Comparison of ENCODE assay signal across 9 cellular contexts in genomic region chr11:124759268-124760204, GRCh38. TPM values are rescaled to one million over a fixed set of nuclear protein-coding genes. Genes with fewer than 3 reads are reported as not detected.
DNase-seq lines count a peak whose midpoint lies in the region; ATAC-seq and TF ChIP-seq lines count a peak whose summit lies in the region.
"Had no signal": no experiment of that assay in that cellular context is flagged by ENCODE, and none has a peak within 500 bp of the region (broad histone marks: within the 10 kb centered on the region; RNA-seq: fewer than 3 reads in every experiment).

No MANE protein-coding gene starts in this region.

- peaks cover 2% of the 10 kb centered on the region for H3K27me3 Mint-ChIP-seq in activated B cell treated with CpG ODN at 0.5 μM for 24 hours

- H3K4me1 ChIP-seq in right cardiac atrium (ENCODE audit: control insufficient read depth, insufficient read depth, low read length) (peaks cover 3% of the 10 kb centered on the region), skeletal muscle tissue (ENCODE audit: control insufficient read depth in 3 of 3, insufficient read depth in 3 of 3, low read length in 3 of 3) (peaks cover 37 to 46% (median 41%) of the 10 kb centered on the region in 3 donors)

- H3K36me3 Mint-ChIP-seq in activated B cell treated with CpG ODN at 0.5 μM for 24 hours (ENCODE audit: low read depth), result peaks cover 2% of the 10 kb centered on the region

- intact Hi-C loops in activated B cell treated with CpG ODN at 0.5 μM for 24 hours (cut with micrococcal nuclease), result loop anchor here (1.0 to 10.0 kb wide), 6 partner anchors 34 to 1509 kb away; partner anchors contain the start of genes CCDC15, FOXRED1, HYLS1 and MSANTD2
- intact Hi-C loops in right cardiac atrium (cut with DNase I), result loop anchor here in 3 of 4 donors (5.0 to 10.0 kb wide), 3 partner anchors 75 to 87 kb away; partner anchors contain the start of genes SIAE (in 2 of the 3) and SPA17 (in 2 of the 3)

- no peak for TF ChIP-seq CTCF in activated B cell treated with CpG ODN at 0.5 μM for 24 hours (IDR thresholded peaks at IDR 0.05)

- peaks cover 0 to 4% (median 0%) of the 10 kb centered on the region in 3 donors for H3K36me3 ChIP-seq in skeletal muscle tissue (ENCODE audit: control insufficient read depth in 3 of 3, insufficient read depth in 3 of 3, low read length in 3 of 3)

- H3K9ac ChIP-seq in skeletal muscle tissue (ENCODE audit: low read depth in 1 of 3, low read length in 3 of 3), result peak overlapping the region; percentile 72 to 79 (median 75)

- POLR2A ChIA-PET in activated B cell treated with CpG ODN at 0.5 μM for 24 hours (lab: Charles Lee), result interaction anchor here (0.7 to 2.3 kb wide), 8 partner anchors 11 to 90 kb away, joined by 3 to 11 read pairs (median 4); partner anchors contain the start of genes SIAE and SPA17

- WGBS in right cardiac atrium, result 19% methylated on average over 52 of the region's 52 CpGs

- CTCF ChIA-PET in activated B cell treated with CpG ODN at 0.5 μM for 24 hours (lab: Charles Lee), result interaction anchor here (1.3 to 10.0 kb wide), 4 partner anchors 9 to 90 kb away, joined by 3 to 162 read pairs (median 6); no protein-coding TSS in a partner anchor

- DNase-seq in activated B cell treated with CpG ODN at 0.5 μM for 24 hours (no peak), right cardiac atrium (peak; percentile 77 to 91 (median 87)), cerebellar nuclear complex (lab: John Stamatoyannopoulos, UW) (no peak), SIG-M5 (lab: John Stamatoyannopoulos, UW) (no peak)
- no peak for DNase-seq in activated CD4-positive, alpha-beta T cell treated with anti-CD3 and anti-CD28 coated beads, Interleukin-2, amount 50 U/mL, for 4 hours

- H3K27me3 ChIP-seq in right cardiac atrium (ENCODE audit: control insufficient read depth, insufficient read depth) (no peaks in the 10 kb centered on the region), skeletal muscle tissue (ENCODE audit: control insufficient read depth in 3 of 3, insufficient read depth in 3 of 3, low read length in 3 of 3) (peaks cover 66 to 73% (median 66%) of the 10 kb centered on the region in 3 donors)

- H3K4me1 Mint-ChIP-seq in activated B cell treated with CpG ODN at 0.5 μM for 24 hours, result peaks cover 50% of the 10 kb centered on the region

- peak overlapping the region; percentile 83 for H3K27ac Mint-ChIP-seq in activated B cell treated with CpG ODN at 0.5 μM for 24 hours

- ATAC-seq in GM18907 (IDR thresholded peaks at IDR 0.05; ENCODE audit: unreplicated experiment) (peak; percentile 18), activated B cell treated with CpG ODN at 0.5 μM for 24 hours (ENCODE audit: low read depth) (no peak), right cardiac atrium (peak; percentile 78 to 80), GM21528 (IDR thresholded peaks at IDR 0.05; ENCODE audit: low FRiP score, unreplicated experiment) (no peak)

- H3K27ac ChIP-seq in right cardiac atrium (ENCODE audit: low read length) (peak overlapping the region; percentile 80), skeletal muscle tissue (ENCODE audit: low read depth, low read length) (peak overlapping the region; percentile 86)

- H3K4me3 Mint-ChIP-seq in activated B cell treated with CpG ODN at 0.5 μM for 24 hours, result peak overlapping the region; percentile 80

- H3K9me3 Mint-ChIP-seq in activated B cell treated with CpG ODN at 0.5 μM for 24 hours, result no peaks in the 10 kb centered on the region

- no peaks in the 10 kb centered on the region for H3K9me3 ChIP-seq in right cardiac atrium (ENCODE audit: control insufficient read depth, low read length)
- no peaks in the 10 kb centered on the region for H3K9me3 ChIP-seq in skeletal muscle tissue (ENCODE audit: control insufficient read depth in 3 of 3, low read length in 3 of 3)

- H3K4me3 ChIP-seq in right cardiac atrium (ENCODE audit: low read length) (peak overlapping the region; percentile 60), skeletal muscle tissue (ENCODE audit: low read length in 3 of 3) (peak overlapping the region; percentile 68 to 79 (median 74))

RNA-seq across cellular contexts. Expression of gene ESAM, which starts 2.6 kb away (rescaled TPM):
- total RNA-seq in activated B cell treated with CpG ODN at 0.5 μM for 24 hours, result 2.3 and 4.0 TPM in 2 replicates
- total RNA-seq in right cardiac atrium, result 10 to 100 TPM; 31.2 to 49.8 (median 41.9) TPM
- polyA plus RNA-seq in right cardiac atrium, result 51.8 TPM
- total RNA-seq in skeletal muscle tissue, result 9.4 TPM

RNA-seq across cellular contexts. Expression of gene VSIG2, which starts 7.5 kb away (rescaled TPM):
- total RNA-seq in activated B cell treated with CpG ODN at 0.5 μM for 24 hours (0.20 TPM in 2 replicates), right cardiac atrium (1 to 10 TPM in 3 of 4 donors, under 1 TPM in 1; 0.97 to 1.4 (median 1.0) TPM), skeletal muscle tissue (not detected)
- 0.43 TPM for polyA plus RNA-seq in right cardiac atrium
- total RNA-seq: NCI-H460 had no signal

RNA-seq across cellular contexts. Expression of gene NRGN, which starts 19.8 kb away (rescaled TPM):
- 0.69 and 1.0 TPM in 2 replicates for total RNA-seq in activated B cell treated with CpG ODN at 0.5 μM for 24 hours
- 10 to 100 TPM in 2 of 4 donors, 1 to 10 TPM in 2; 5.3 to 11.1 (median 9.0) TPM for total RNA-seq in right cardiac atrium
- polyA plus RNA-seq in right cardiac atrium, result 16.0 TPM
- total RNA-seq in skeletal muscle tissue, result not detected
- total RNA-seq: NCI-H460 had no signal

RNA-seq across cellular contexts. Expression of gene MSANTD2, which starts 40.7 kb away (rescaled TPM):
- total RNA-seq in activated B cell treated with CpG ODN at 0.5 μM for 24 hours (17.7 and 21.0 TPM in 2 replicates), right cardiac atrium (1 to 10 TPM; 3.5 to 6.7 (median 5.3) TPM), skeletal muscle tissue (9.4 TPM)
- polyA plus RNA-seq in right cardiac atrium, result 3.8 TPM

Comparison
In these comparisons a context has a peak if more than half of its experiments do, and no peak if none do; other contexts are left out.
1. ATAC-seq: peak in GM18907 (single experiment) and right cardiac atrium (2 of 2); none in activated B cell treated with CpG ODN at 0.5 μM for 24 hours (single experiment) and GM21528 (single experiment).
2. DNase-seq: peak in right cardiac atrium (3 of 3); none in activated B cell treated with CpG ODN at 0.5 μM for 24 hours (single experiment), activated CD4-positive, alpha-beta T cell treated with anti-CD3 and anti-CD28 coated beads, Interleukin-2, amount 50 U/mL, for 4 hours (0 of 2), cerebellar nuclear complex (0 of 2) and SIG-M5 (single experiment).